16 cellular contexts compared by ENCODE assay signal in genomic region chr4:36281384-36282106, GRCh38. TPM values are rescaled to one million over a fixed set of nuclear protein-coding genes. Genes with fewer than 3 reads are reported as not detected.
A peak's percentile ranks its signal among the peaks of the same experiment; 100 is the strongest.
DNase-seq lines count a peak whose midpoint lies in the region; ATAC-seq, FAIRE-seq and TF ChIP-seq lines count a peak whose summit lies in the region.
"Had no signal": no experiment of that assay in that cellular context is flagged by ENCODE, and none has a peak within 500 bp of the region (broad histone marks: within the 10 kb centered on the region; RNA-seq: fewer than 3 reads in every experiment).

Gene DTHD1, plus strand, starts transcription at chr4:36281616. Its CDS starts 143 bp downstream, at chr4:36281759.

- no peak within 1 kb of the TSS for H2BK5ac ChIP-seq in H1 (ENCODE audit: low read depth, low read length)

- no peaks in the 10 kb centered on the region for H3K23me2 ChIP-seq in H1 (ENCODE audit: low read depth, low read length)

- TF ChIP-seq CTCF in H1 (IDR thresholded peaks at IDR 0.05; ENCODE audit: control extremely low read depth in 1 of 3, insufficient read depth in 1 of 3, low read depth in 1 of 3, low read length in 3 of 3) (no peak), GM13977 (IDR thresholded peaks at IDR 0.05; ENCODE audit: extremely low read depth, insufficient read depth, missing control alignments) (no peak)

- H3K56ac ChIP-seq in H1 (replicated peaks; ENCODE audit: insufficient read length, low read depth, low read length) = no peak within 1 kb of the TSS

- no peak within 1 kb of the TSS for H2AK5ac ChIP-seq in H1 (ENCODE audit: low read depth, low read length)

- peak within 1 kb of the TSS; percentile 48 for H2AFZ ChIP-seq in H1 (ENCODE audit: low read length)

- H3K18ac ChIP-seq in H1 (ENCODE audit: extremely low read depth, low read length) = no peak within 1 kb of the TSS

- peaks cover 8% of the 10 kb centered on the region for H3K36me3 Mint-ChIP-seq in activated CD4-positive, alpha-beta T cell treated with anti-CD3 and anti-CD28 coated beads, Interleukin-2, amount 10 ng/mL, durations not matched to agents 24 days and 14 days (ENCODE audit: low read depth)
- peaks cover 17% of the 10 kb centered on the region for H3K36me3 Mint-ChIP-seq in activated CD4-positive, alpha-beta T cell treated with anti-CD3 and anti-CD28 coated beads, Interleukin-2, amount 10 ng/mL, durations not matched to agents 7 days and 5 days (ENCODE audit: low read depth)

- WGBS in H1 (ENCODE audit: extremely low coverage in 1 of 2, insufficient coverage in 1 of 2, insufficient read length in 1 of 2, insufficient replicate concordance in 2 of 2, low coverage in 1 of 2, low lambda C conversion rate in 2 of 2, missing lambda C conversion rate in 1 of 2), 2 experiments = 90% methylated on average over 5 of the region's 5 CpGs; no CpG with 5 or more reads in 1 of the 2 experiments

- no peak for DNase-seq in activated CD4-positive, alpha-beta T cell treated with anti-CD3 and anti-CD28 coated beads, Interleukin-2, amount 10 ng/mL, durations not matched to agents 24 days and 14 days
- no peak for DNase-seq in activated CD4-positive, alpha-beta T cell treated with anti-CD3 and anti-CD28 coated beads, Interleukin-2, amount 10 ng/mL, durations not matched to agents 7 days and 5 days
- DNase-seq in RKO (ENCODE audit: low spot score) (peak; percentile 11), H1 (ENCODE audit: low read depth in 1 of 2, low spot score in 2 of 2) (no peak), GM13977 (ENCODE audit: low spot score) (no peak), NCI-H187 (lab: John Stamatoyannopoulos, UW) (no peak)
- DNase-seq in stimulated activated CD4-positive, alpha-beta T cell treated with anti-CD3 and anti-CD28 coated beads, TNF-alpha, amount 100 ng/mL, for 48 hours (ENCODE audit: low read depth in 3 of 3) = peak in 2 of 3 donors; percentile 34 to 41
- DNase-seq: DMS153; effector CD4-positive, alpha-beta T cell; MM.1S; right cardiac atrium had no signal

- H2BK15ac ChIP-seq in H1 (ENCODE audit: low read length) = no peak within 1 kb of the TSS

- H3K27ac Mint-ChIP-seq in activated CD4-positive, alpha-beta T cell treated with anti-CD3 and anti-CD28 coated beads, Interleukin-2, amount 10 ng/mL, durations not matched to agents 24 days and 14 days = peak within 1 kb of the TSS; percentile 80
- no peak within 1 kb of the TSS for H3K27ac Mint-ChIP-seq in activated CD4-positive, alpha-beta T cell treated with anti-CD3 and anti-CD28 coated beads, Interleukin-2, amount 10 ng/mL, durations not matched to agents 7 days and 5 days

- no peaks in the 10 kb centered on the region for H3K36me3 ChIP-seq in H1 (ENCODE audit: control insufficient read depth in 2 of 4, insufficient read depth in 4 of 4, low read length in 3 of 4)

- H2BK12ac ChIP-seq in H1 (ENCODE audit: low read depth, low read length) = no peak within 1 kb of the TSS

- no peak within 1 kb of the TSS for H3K4me2 ChIP-seq in H1 (ENCODE audit: insufficient read depth in 1 of 2, low read depth in 2 of 2, low read length in 2 of 2)

- H3K27ac ChIP-seq in H1 (ENCODE audit: low read depth, low read length) = no peak within 1 kb of the TSS

- no peak within 1 kb of the TSS for H2BK20ac ChIP-seq in H1 (ENCODE audit: low read length)

- no peak within 1 kb of the TSS for H3K9ac ChIP-seq in H1 (replicated peaks in 1 of 4; ENCODE audit: extremely low read depth in 1 of 4, low read depth in 3 of 4, low read length in 3 of 4)

- POLR2A ChIA-PET in activated CD4-positive, alpha-beta T cell treated with anti-CD3 and anti-CD28 coated beads, Interleukin-2, amount 10 ng/mL, durations not matched to agents 7 days and 5 days (lab: Charles Lee) = no interaction called here
- POLR2A ChIA-PET in H1 (lab: Charles Lee; ENCODE audit: partially characterized antibody) = no interaction called here

- FAIRE-seq in H1 (lab: Jason Lieb, UNC) = no peak
- FAIRE-seq: GM12878, TTC549 had no signal

- in situ Hi-C loops in GM13977 (cut with MboI; ENCODE audit: low pct_unique_long_range_greater_than_20kb, low sequenced_read_pairs, unreplicated experiment) = no loop called here

- H3K79me1 ChIP-seq in H1 (ENCODE audit: low read depth, low read length) = no peaks in the 10 kb centered on the region

- no peak for TF ChIP-seq EP300 in H1 (IDR thresholded peaks at IDR 0.05; ENCODE audit: borderline replicate concordance in 1 of 2, low read depth in 2 of 2, low read length in 2 of 2)

- H4K91ac ChIP-seq in H1 (replicated peaks; ENCODE audit: insufficient read length, low read length) = no peak within 1 kb of the TSS

- H3K9me3 ChIP-seq in H1 (ENCODE audit: insufficient read depth in 2 of 2, low read depth in 1 of 2, low read length in 1 of 2) = no peaks in the 10 kb centered on the region

- H4K20me1 ChIP-seq in H1 (replicated peaks in 1 of 2; ENCODE audit: control insufficient read depth in 1 of 2, insufficient read depth in 2 of 2, low read length in 2 of 2) = no peaks in the 10 kb centered on the region

- peaks cover 0 to 4% (median under 1%) of the 10 kb centered on the region in 4 experiments; a peak in 1 of 7 replicates for H3K4me1 ChIP-seq in H1 (replicated peaks in 1 of 4; ENCODE audit: control insufficient read depth in 3 of 4, insufficient read depth in 4 of 4, low read length in 3 of 4)

- no peak for TF ChIP-seq POLR2A in H1 (IDR thresholded peaks at IDR 0.05; ENCODE audit: control extremely low read depth in 1 of 2, low read depth in 2 of 2, low read length in 2 of 2)

- H3K4me1 Mint-ChIP-seq in activated CD4-positive, alpha-beta T cell treated with anti-CD3 and anti-CD28 coated beads, Interleukin-2, amount 10 ng/mL, durations not matched to agents 24 days and 14 days = peaks cover 80% of the 10 kb centered on the region
- H3K4me1 Mint-ChIP-seq in activated CD4-positive, alpha-beta T cell treated with anti-CD3 and anti-CD28 coated beads, Interleukin-2, amount 10 ng/mL, durations not matched to agents 7 days and 5 days = peaks cover 60% of the 10 kb centered on the region

- peaks cover 9% of the 10 kb centered on the region for H3K9me3 Mint-ChIP-seq in activated CD4-positive, alpha-beta T cell treated with anti-CD3 and anti-CD28 coated beads, Interleukin-2, amount 10 ng/mL, durations not matched to agents 24 days and 14 days
- peaks cover 12% of the 10 kb centered on the region for H3K9me3 Mint-ChIP-seq in activated CD4-positive, alpha-beta T cell treated with anti-CD3 and anti-CD28 coated beads, Interleukin-2, amount 10 ng/mL, durations not matched to agents 7 days and 5 days

- no peak within 1 kb of the TSS for H3K14ac ChIP-seq in H1 (ENCODE audit: insufficient read length)

- TF ChIP-seq RAD21 in H1 (IDR thresholded peaks at IDR 0.05 in 1 of 2, conservative IDR thresholded peaks at IDR 0.05 in 1 of 2; ENCODE audit: low read depth in 2 of 2, low read length in 2 of 2) = no peak

- CTCF ChIA-PET in activated CD4-positive, alpha-beta T cell treated with anti-CD3 and anti-CD28 coated beads, Interleukin-2, amount 10 ng/mL, durations not matched to agents 7 days and 5 days (lab: Charles Lee) = interaction anchor here (0.9 to 2.5 kb wide), 4 partner anchors 10 to 52 kb away, joined by 3 to 9 read pairs (median 4); no protein-coding TSS in a partner anchor
- CTCF ChIA-PET in H1 (lab: Charles Lee; ENCODE audit: partially characterized antibody) = interaction anchor here (0.6 to 1.4 kb wide), 3 partner anchors 9 to 1108 kb away, joined by 3 to 4 read pairs (median 3); no protein-coding TSS in a partner anchor

- H3K27me3 Mint-ChIP-seq in activated CD4-positive, alpha-beta T cell treated with anti-CD3 and anti-CD28 coated beads, Interleukin-2, amount 10 ng/mL, durations not matched to agents 24 days and 14 days = no peaks in the 10 kb centered on the region
- peaks cover 6% of the 10 kb centered on the region for H3K27me3 Mint-ChIP-seq in activated CD4-positive, alpha-beta T cell treated with anti-CD3 and anti-CD28 coated beads, Interleukin-2, amount 10 ng/mL, durations not matched to agents 7 days and 5 days

- no peak within 1 kb of the TSS for H3K23ac ChIP-seq in H1 (ENCODE audit: insufficient read length)

- H3K4ac ChIP-seq in H1 (replicated peaks; ENCODE audit: insufficient read length, low read depth, low read length) = no peak within 1 kb of the TSS

- H3K79me2 ChIP-seq in H1 (ENCODE audit: control insufficient read depth in 1 of 2, insufficient read depth in 2 of 2, low read length in 2 of 2) = no peaks in the 10 kb centered on the region

- H4K5ac ChIP-seq in H1 (ENCODE audit: insufficient read length, low read depth, low read length) = no peak within 1 kb of the TSS

- H3K4me3 ChIP-seq in H1 (ENCODE audit: extremely low read depth in 1 of 4, insufficient read depth in 2 of 4, low read depth in 3 of 4, low read length in 4 of 4) = no peak within 1 kb of the TSS
- H3K4me3 ChIP-seq: GM12878 had no signal

- H4K8ac ChIP-seq in H1 (ENCODE audit: extremely low read depth, insufficient read depth, low read length) = no peak within 1 kb of the TSS

- ATAC-seq in GM19324 (IDR thresholded peaks at IDR 0.05; ENCODE audit: low FRiP score, unreplicated experiment) = no peak
- ATAC-seq: GM12878, Panc1, right cardiac atrium had no signal

- peak within 1 kb of the TSS; percentile 41 for H3K4me3 Mint-ChIP-seq in activated CD4-positive, alpha-beta T cell treated with anti-CD3 and anti-CD28 coated beads, Interleukin-2, amount 10 ng/mL, durations not matched to agents 24 days and 14 days
- H3K4me3 Mint-ChIP-seq in activated CD4-positive, alpha-beta T cell treated with anti-CD3 and anti-CD28 coated beads, Interleukin-2, amount 10 ng/mL, durations not matched to agents 7 days and 5 days = no peak within 1 kb of the TSS

- no peak within 1 kb of the TSS for H2BK120ac ChIP-seq in H1 (replicated peaks; ENCODE audit: low read depth, low read length)

- intact Hi-C loops in activated CD4-positive, alpha-beta T cell treated with anti-CD3 and anti-CD28 coated beads, Interleukin-2, amount 10 ng/mL, durations not matched to agents 24 days and 14 days (cut with micrococcal nuclease) = loop anchor here (10.0 kb wide), 1 partner anchor 307 kb away; no protein-coding TSS in a partner anchor

- H3K27me3 ChIP-seq in H1 (replicated peaks in 1 of 4; ENCODE audit: control insufficient read depth in 3 of 4, extremely low read depth in 1 of 4, insufficient read depth in 3 of 4, low read length in 3 of 4) = no peaks in the 10 kb centered on the region

RNA-seq across cellular contexts. Expression of gene DTHD1, which starts in this region (rescaled TPM):
- 0.49 and 0.95 TPM in 2 replicates for total RNA-seq in activated CD4-positive, alpha-beta T cell treated with anti-CD3 and anti-CD28 coated beads, Interleukin-2, amount 10 ng/mL, durations not matched to agents 24 days and 14 days
- total RNA-seq in activated CD4-positive, alpha-beta T cell treated with anti-CD3 and anti-CD28 coated beads, Interleukin-2, amount 10 ng/mL, durations not matched to agents 7 days and 5 days = under 1 TPM in 1 of 2 experiments, not detected in 1; 0.12 TPM
- total RNA-seq in H1 (2021; fragmentation: NEBNext Ultra II Directional; extraction: Animal tissue kit (Norgen Biotek cat#: 25700)) = not detected in 2 replicates
- not detected in 2 replicates for polyA plus RNA-seq in H1 (2011; rRNA removed)
- not detected for polyA plus RNA-seq in H1 (2011; cell fraction: cytosol; rRNA removed)
- polyA plus RNA-seq in H1 (2011; cell fraction: nucleus; rRNA removed) = not detected
- polyA plus RNA-seq in H1 (2012, experiment 1 of 2) = not detected in 4 replicates
- not detected for polyA plus RNA-seq in H1 (2012, experiment 2 of 2)
- not detected for polyA plus RNA-seq in H1 (2013, experiment 1 of 2)
- not detected for polyA plus RNA-seq in H1 (2013, experiment 2 of 2)
- polyA minus RNA-seq in H1 (2011; rRNA and poly(A)+ RNA removed) = not detected in 2 replicates
- polyA minus RNA-seq in H1 (2011; cell fraction: cytosol; rRNA and poly(A)+ RNA removed) = not detected
- not detected for polyA minus RNA-seq in H1 (2011; cell fraction: nucleus; rRNA and poly(A)+ RNA removed)
- total RNA-seq: A673 had no signal

Comparison
In these comparisons a context has a peak if more than half of its experiments do, and no peak if none do; other contexts are left out.
1. DNase-seq: peak in RKO (single experiment) and stimulated activated CD4-positive, alpha-beta T cell treated with anti-CD3 and anti-CD28 coated beads, TNF-alpha, amount 100 ng/mL, for 48 hours (2 of 3); none in activated CD4-positive, alpha-beta T cell treated with anti-CD3 and anti-CD28 coated beads, Interleukin-2, amount 10 ng/mL, durations not matched to agents 24 days and 14 days (single experiment), activated CD4-positive, alpha-beta T cell treated with anti-CD3 and anti-CD28 coated beads, Interleukin-2, amount 10 ng/mL, durations not matched to agents 7 days and 5 days (single experiment), H1 (0 of 2), GM13977 (single experiment) and NCI-H187 (0 of 2).